In genomic region chr10:121978511-121978910, GRCh38 we compare ENCODE assay signal across 22 cellular contexts.
"Had no signal": no experiment of that assay in that cellular context is flagged by ENCODE, and none has a peak within 500 bp of the region (broad histone marks: within the 10 kb centered on the region; RNA-seq: fewer than 3 reads in every experiment).

No MANE protein-coding gene starts in this region.

- ATAC-seq: HepG2 had no signal

- H3K4me3 ChIP-seq: MG63, SJSA1 had no signal

- H3K27ac ChIP-seq: SJSA1 had no signal

- DNase-seq: IMR-90, Karpas-422, KG1, MG63, NCI-H1092, NCI-H1105 treated with DMSO at 0.1 percent for 48 hours, NCI-H1417 treated with DMSO at 0.1 percent for 48 hours, NCI-H146, NCI-H1694 treated with DMSO at 0.1 percent for 48 hours, NCI-H1930, NCI-H2081, NCI-H2107, NCI-H2227 treated with DMSO at 0.1 percent for 48 hours, NCI-H524, NCI-H526 treated with DMSO at 0.1 percent for 48 hours, NCI-H774, Right ventricle myocardium superior, RPMI8226, SIG-M5, SK-N-SH had no signal

- H3K27me3 ChIP-seq: MG63, SJSA1 had no signal

- H3K9me3 ChIP-seq: SJSA1, SK-N-SH had no signal
